In genomic region chr7:111750878-111751277, GRCh38 we compare ENCODE assay signal across 14 cellular contexts.
"Had no signal": no experiment of that assay in that cellular context is flagged by ENCODE, and none has a peak within 500 bp of the region (broad histone marks: within the 10 kb centered on the region; RNA-seq: fewer than 3 reads in every experiment).

No MANE protein-coding gene starts in this region.

- H3K27me3 ChIP-seq: dorsolateral prefrontal cortex, neutrophil, pancreas, right lobe of liver, stomach, thyroid gland, vagina had no signal

- H3K4me3 ChIP-seq: dorsolateral prefrontal cortex, mucosa of descending colon, pancreas, right lobe of liver, stomach, thyroid gland, vagina had no signal

- H3K36me3 ChIP-seq: neutrophil, pancreas, right lobe of liver, thyroid gland, vagina had no signal

- H3K9me3 ChIP-seq: mucosa of descending colon, neutrophil, pancreas, stomach, thyroid gland, vagina had no signal

- H3K4me1 ChIP-seq: pancreas, vagina had no signal

- H3K27ac ChIP-seq: neutrophil, pancreas, right lobe of liver, stomach, thyroid gland, vagina had no signal

- DNase-seq: dorsolateral prefrontal cortex; effector CD4-positive, alpha-beta T cell; mucosa of descending colon; naive B cell; pancreas; right lobe of liver; small intestine; stimulated activated CD4-positive, alpha-beta T cell treated with anti-CD3 and anti-CD28 coated beads, Interleukin-15, amount 100 ng/mL, for 24 hours; stimulated activated CD4-positive, alpha-beta T cell treated with anti-CD3 and anti-CD28 coated beads, Interleukin-2, amount 100 ng/mL, for 48 hours; stimulated activated naive B cell treated with anti-CD40 and anti-IgM and Interleukin-4, amounts not matched to agents 10 μg/mL and 1 μg/mL and 100 μg/mL, for 72 hours; stomach; thyroid gland had no signal
